8 cellular contexts compared by ENCODE assay signal in the genomic region with DNA sequence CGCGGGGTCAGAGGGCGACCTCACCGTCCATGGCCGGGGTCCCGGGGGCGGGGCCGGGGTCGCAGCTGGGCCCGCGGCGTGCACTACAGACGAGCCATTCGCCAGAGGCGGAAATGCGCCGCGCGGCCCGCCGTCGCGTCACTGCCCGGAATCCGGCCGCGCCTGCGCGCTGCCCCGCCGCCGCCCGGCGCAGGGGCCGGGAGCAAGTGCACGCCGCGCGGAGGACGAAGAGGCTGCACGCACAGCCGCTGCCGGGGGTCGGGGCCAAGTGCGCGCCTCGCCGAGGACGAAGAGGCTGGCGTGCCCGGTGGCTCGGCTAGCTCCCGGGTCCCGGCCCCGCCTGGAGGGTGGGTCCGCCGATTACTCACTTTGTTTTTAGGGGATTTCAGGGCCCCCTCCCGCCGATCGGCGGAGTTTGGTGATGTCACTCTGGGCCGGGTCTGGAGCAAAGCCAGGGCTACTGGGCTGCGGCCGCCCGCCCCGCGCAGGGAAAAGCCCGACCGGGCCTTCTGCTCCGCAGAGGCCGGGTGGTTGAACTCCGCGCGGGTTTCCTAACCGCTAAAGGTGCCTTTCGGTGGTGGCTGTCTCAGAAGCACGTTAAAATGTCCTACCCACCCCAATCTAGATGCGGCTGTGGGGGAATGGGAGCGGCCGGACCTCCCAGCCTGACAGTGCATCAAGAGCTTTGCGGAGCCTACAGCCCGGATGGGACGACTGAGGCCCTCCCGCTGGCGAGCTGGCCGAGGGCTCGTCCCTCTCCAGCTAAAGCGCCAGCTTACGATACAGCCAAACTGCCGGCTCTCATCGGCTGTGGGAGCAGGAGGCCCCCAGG. TPM values are rescaled to one million over a fixed set of nuclear protein-coding genes. Genes with fewer than 3 reads are reported as not detected.
DNase-seq lines count a peak whose midpoint lies in the region; ATAC-seq and TF ChIP-seq lines count a peak whose summit lies in the region.

Gene RELA, minus strand, starts transcription at position 115 of the 832 bp plus-strand sequence. Its CDS starts 84 bp downstream, at position 31.

- intact Hi-C loops in left colon (cut with DNase I, micrococcal nuclease), result no loop called here

- DNase-seq in AG20443 (ENCODE audit: low spot score) (peak; percentile 97), NCI-H446 treated with DMSO at 0.1 percent for 48 hours (lab: John Stamatoyannopoulos, UW) (peak; percentile 92), left colon (peak; percentile 93 to 94)
- DNase-seq in activated CD4-positive, alpha-beta T cell treated with anti-CD3 and anti-CD28 coated beads for 4 hours, result peak; percentile 85 to 90
- peak; percentile 93 for DNase-seq in stimulated activated CD4-positive, alpha-beta T cell treated with anti-CD3 and anti-CD28 coated beads, Interleukin-1b, Interleukin-23, amount 100 ng/mL, for 48 hours

- peak; percentile 72 for TF ChIP-seq POLR2A in GM18951 (IDR thresholded peaks at IDR 0.05; ENCODE audit: extremely low read depth, insufficient read depth, insufficient read length)

- in situ Hi-C loops in GM18951 (cut with MboI; ENCODE audit: low sequenced_read_pairs, unreplicated experiment), result no loop called here

- ATAC-seq in HG03175 (IDR thresholded peaks at IDR 0.05; ENCODE audit: unreplicated experiment) (peak; percentile 84), left colon (peak; percentile 87)

- H3K27ac ChIP-seq in cingulate gyrus (ENCODE audit: low read depth, low read length), result peak within 1 kb of the TSS; percentile 98

RNA-seq across cellular contexts. Expression of gene RELA, which starts in this region (rescaled TPM):
- 10 to 100 TPM; 57.6 to 62.9 TPM for total RNA-seq in left colon

Comparison
In these comparisons a context has a peak if more than half of its experiments do, and no peak if none do; other contexts are left out.
1. Peak in every context shown above with its lines: DNase-seq, ATAC-seq and H3K27ac ChIP-seq.